In the genomic region with DNA sequence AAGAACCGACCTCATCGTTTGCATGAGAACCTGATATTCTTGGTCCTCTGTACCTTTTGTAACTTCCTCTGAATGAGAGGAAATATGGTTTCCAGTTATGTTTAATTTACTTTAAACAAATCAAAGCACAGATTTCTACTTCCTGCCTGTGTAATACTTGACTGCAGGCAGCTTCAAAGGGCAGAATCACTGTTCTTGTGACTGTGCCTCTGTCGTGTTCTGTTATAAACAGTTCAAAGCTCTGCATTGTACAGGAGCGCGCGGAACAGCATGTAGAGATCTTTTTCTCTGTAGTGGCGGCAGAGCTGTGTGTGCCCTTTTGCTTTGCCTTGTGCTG, we compare ENCODE assay signal across 10 cellular contexts.
DNase-seq lines count a peak whose midpoint lies in the region; ATAC-seq and TF ChIP-seq lines count a peak whose summit lies in the region.
"Had no signal": no experiment of that assay in that cellular context is flagged by ENCODE, and none has a peak within 500 bp of the region (broad histone marks: within the 10 kb centered on the region; RNA-seq: fewer than 3 reads in every experiment).

No MANE protein-coding gene starts in this region.

- H3K9me3 Mint-ChIP-seq in activated CD4-positive, alpha-beta T cell treated with anti-CD3 and anti-CD28 coated beads for 36 hours (ENCODE audit: low read depth), result no peaks in the 10 kb centered on the region
- H3K9me3 Mint-ChIP-seq in chondrocyte (ENCODE audit: low read depth), result no peaks in the 10 kb centered on the region
- peaks cover 2% of the 10 kb centered on the region for H3K9me3 Mint-ChIP-seq in stimulated activated memory B cell treated with anti-CD40 and anti-IgM and Interleukin-4, amounts not matched to agents 10 μg/mL and 1 μg/mL and 100 μg/mL, for 72 hours

- peaks cover 2% of the 10 kb centered on the region for H3K27me3 Mint-ChIP-seq in activated CD4-positive, alpha-beta T cell treated with anti-CD3 and anti-CD28 coated beads for 36 hours
- peaks cover 11% of the 10 kb centered on the region for H3K27me3 Mint-ChIP-seq in chondrocyte (ENCODE audit: low read depth)
- no peaks in the 10 kb centered on the region for H3K27me3 Mint-ChIP-seq in stimulated activated memory B cell treated with anti-CD40 and anti-IgM and Interleukin-4, amounts not matched to agents 10 μg/mL and 1 μg/mL and 100 μg/mL, for 72 hours

- intact Hi-C loops in activated CD4-positive, alpha-beta T cell treated with anti-CD3 and anti-CD28 coated beads for 36 hours (cut with DNase I, micrococcal nuclease), result no loop called here
- intact Hi-C loops in head of caudate nucleus (cut with DNase I), result no loop called here

- ATAC-seq in activated CD4-positive, alpha-beta T cell treated with anti-CD3 and anti-CD28 coated beads for 36 hours, result peak; percentile 92
- peak; percentile 75 for ATAC-seq in stimulated activated memory B cell treated with anti-CD40 and anti-IgM and Interleukin-4, amounts not matched to agents 10 μg/mL and 1 μg/mL and 100 μg/mL, for 72 hours

- DNase-seq in activated CD4-positive, CD25-positive, alpha-beta regulatory T cell treated with anti-CD3 and anti-CD28 coated beads, Interleukin-2, amount 50 U/mL, for 16 hours (ENCODE audit: low read depth, low spot score), result peak; percentile 33
- no peak for DNase-seq in activated CD4-positive, CD25-positive, alpha-beta regulatory T cell treated with anti-CD3 and anti-CD28 coated beads, Interleukin-2, amount 50 U/mL, for 72 hours
- DNase-seq in activated CD4-positive, alpha-beta T cell treated with anti-CD3 and anti-CD28 coated beads for 36 hours, result peak; percentile 55
- DNase-seq in chondrocyte (ENCODE audit: low spot score), result peak; percentile 14
- no peak for DNase-seq in head of caudate nucleus
- DNase-seq in NCI-H69 (lab: John Stamatoyannopoulos, UW), result no peak
- DNase-seq in GM10248 (ENCODE audit: extremely low spot score), result no peak
- DNase-seq: HCEC 1CT, NCI-H1092 had no signal

- POLR2A ChIA-PET in activated CD4-positive, alpha-beta T cell treated with anti-CD3 and anti-CD28 coated beads for 36 hours (lab: Charles Lee), result no interaction called here
- POLR2A ChIA-PET in GM10248 (lab: Yijun Ruan, JAX), result no interaction called here

- no peak for TF ChIP-seq CTCF in chondrocyte (IDR thresholded peaks at IDR 0.05)
- no peak for TF ChIP-seq CTCF in GM10248 (IDR thresholded peaks at IDR 0.05; ENCODE audit: control extremely low read depth, extremely low read depth, low read depth, missing control alignments)

- H3K36me3 Mint-ChIP-seq in activated CD4-positive, alpha-beta T cell treated with anti-CD3 and anti-CD28 coated beads for 36 hours (ENCODE audit: low read depth), result no peaks in the 10 kb centered on the region
- H3K36me3 Mint-ChIP-seq in chondrocyte (ENCODE audit: low read depth), result no peaks in the 10 kb centered on the region
- H3K36me3 Mint-ChIP-seq in stimulated activated memory B cell treated with anti-CD40 and anti-IgM and Interleukin-4, amounts not matched to agents 10 μg/mL and 1 μg/mL and 100 μg/mL, for 72 hours, result no peaks in the 10 kb centered on the region

- peaks cover 52% of the 10 kb centered on the region for H3K4me1 Mint-ChIP-seq in activated CD4-positive, alpha-beta T cell treated with anti-CD3 and anti-CD28 coated beads for 36 hours
- peaks cover 5% of the 10 kb centered on the region for H3K4me1 Mint-ChIP-seq in chondrocyte (ENCODE audit: low read depth)
- peaks cover 36% of the 10 kb centered on the region for H3K4me1 Mint-ChIP-seq in stimulated activated memory B cell treated with anti-CD40 and anti-IgM and Interleukin-4, amounts not matched to agents 10 μg/mL and 1 μg/mL and 100 μg/mL, for 72 hours

- H3K4me3 Mint-ChIP-seq in activated CD4-positive, alpha-beta T cell treated with anti-CD3 and anti-CD28 coated beads for 36 hours, result peak overlapping the region; percentile 15
- no peak overlapping the region for H3K4me3 Mint-ChIP-seq in chondrocyte (ENCODE audit: unreplicated experiment)
- H3K4me3 Mint-ChIP-seq in stimulated activated memory B cell treated with anti-CD40 and anti-IgM and Interleukin-4, amounts not matched to agents 10 μg/mL and 1 μg/mL and 100 μg/mL, for 72 hours, result no peak overlapping the region

- CTCF ChIA-PET in activated CD4-positive, alpha-beta T cell treated with anti-CD3 and anti-CD28 coated beads for 36 hours (lab: Charles Lee), result interaction anchor here (0.8 kb wide), 1 partner anchor 17 kb away, joined by 3 read pairs; no protein-coding TSS in a partner anchor
- CTCF ChIA-PET in GM10248 (lab: Yijun Ruan, JAX), result no interaction called here

- peak overlapping the region; percentile 89 for H3K27ac Mint-ChIP-seq in activated CD4-positive, alpha-beta T cell treated with anti-CD3 and anti-CD28 coated beads for 36 hours
- no peak overlapping the region for H3K27ac Mint-ChIP-seq in chondrocyte (ENCODE audit: unreplicated experiment)
- peak overlapping the region; percentile 8 for H3K27ac Mint-ChIP-seq in stimulated activated memory B cell treated with anti-CD40 and anti-IgM and Interleukin-4, amounts not matched to agents 10 μg/mL and 1 μg/mL and 100 μg/mL, for 72 hours

Comparison
In these comparisons a context has a peak if more than half of its experiments do, and no peak if none do; other contexts are left out.
1. DNase-seq: peak in activated CD4-positive, CD25-positive, alpha-beta regulatory T cell treated with anti-CD3 and anti-CD28 coated beads, Interleukin-2, amount 50 U/mL, for 16 hours (single experiment), activated CD4-positive, alpha-beta T cell treated with anti-CD3 and anti-CD28 coated beads for 36 hours (single experiment) and chondrocyte (single experiment); none in activated CD4-positive, CD25-positive, alpha-beta regulatory T cell treated with anti-CD3 and anti-CD28 coated beads, Interleukin-2, amount 50 U/mL, for 72 hours (single experiment), head of caudate nucleus (0 of 42), NCI-H69 (single experiment) and GM10248 (single experiment).